In genomic region chr10:29470355-29470705, GRCh38 we compare ENCODE assay signal across 10 cellular contexts.
A peak's percentile ranks its signal among the peaks of the same experiment; 100 is the strongest.
DNase-seq lines count a peak whose midpoint lies in the region; ATAC-seq and TF ChIP-seq lines count a peak whose summit lies in the region.
"Had no signal": no experiment of that assay in that cellular context is flagged by ENCODE, and none has a peak within 500 bp of the region (broad histone marks: within the 10 kb centered on the region; RNA-seq: fewer than 3 reads in every experiment).

No MANE protein-coding gene starts in this region.

- H3K4ac ChIP-seq in mesenchymal stem cell (ENCODE audit: low read depth in 1 of 2, low read length in 2 of 2), result no peak overlapping the region

- H3K4me3 ChIP-seq in H7 (ENCODE audit: insufficient read depth, low read depth, low read length) (no peak overlapping the region), brain microvascular endothelial cell (ENCODE audit: low read depth, low read length) (no peak overlapping the region), mesenchymal stem cell (ENCODE audit: insufficient read depth in 1 of 2, low read depth in 1 of 2, low read length in 2 of 2) (no peak overlapping the region)
- H3K4me3 ChIP-seq: GM12878 had no signal

- H3K27ac ChIP-seq in brain microvascular endothelial cell (no peak overlapping the region), mesenchymal stem cell (ENCODE audit: low read length, poor library complexity, severe bottlenecking) (peak overlapping the region; percentile 95)

- H3K18ac ChIP-seq in mesenchymal stem cell (ENCODE audit: low read depth in 1 of 2, low read length in 2 of 2), result no peak overlapping the region

- no peak for ATAC-seq in HG03139 (IDR thresholded peaks at IDR 0.05; ENCODE audit: unreplicated experiment)
- ATAC-seq: GM12878 had no signal

- no peak overlapping the region for H2BK120ac ChIP-seq in mesenchymal stem cell (ENCODE audit: low read depth, low read length)

- peak overlapping the region; percentile 42 for H2AK5ac ChIP-seq in mesenchymal stem cell (ENCODE audit: low read length, severe bottlenecking)

- no peak overlapping the region for H2BK12ac ChIP-seq in mesenchymal stem cell (ENCODE audit: low read length in 2 of 2)

- no peak overlapping the region for H3K4me2 ChIP-seq in mesenchymal stem cell (ENCODE audit: low read length, poor library complexity, severe bottlenecking)

- no peaks in the 10 kb centered on the region for H3K9me3 ChIP-seq in mesenchymal stem cell (ENCODE audit: control insufficient read depth, low read length)

- H4K8ac ChIP-seq in mesenchymal stem cell (ENCODE audit: low read length), result no peak overlapping the region

- H3K4me1 ChIP-seq in mesenchymal stem cell (ENCODE audit: control insufficient read depth, insufficient read depth, low read depth, low read length), result peaks cover 36% of the 10 kb centered on the region

- H3K36me3 ChIP-seq in H7 (replicated peaks; ENCODE audit: control insufficient read depth, insufficient read depth, low read length) (no peaks in the 10 kb centered on the region; the same call in none of the 2 replicates), brain microvascular endothelial cell (replicated peaks) (peaks cover 56% of the 10 kb centered on the region), mesenchymal stem cell (ENCODE audit: control insufficient read depth in 1 of 2, insufficient read depth in 2 of 2, low read depth in 1 of 2, low read length in 2 of 2) (peaks cover 46 to 94% of the 10 kb centered on the region in 2 experiments)

- H3K9ac ChIP-seq in mesenchymal stem cell (ENCODE audit: low read length), result no peak overlapping the region

- H2AFZ ChIP-seq in mesenchymal stem cell (ENCODE audit: low read depth, low read length), result no peak overlapping the region

- DNase-seq in AG09319 (ENCODE audit: extremely low read depth, low read depth) (no peak), H7 (peak; percentile 83), brain microvascular endothelial cell (no peak), mesenchymal stem cell (no peak), AG08396 (ENCODE audit: low spot score) (no peak), putamen (ENCODE audit: low spot score) (no peak), DMS53 (lab: John Stamatoyannopoulos, UW) (no peak)
- DNase-seq: SHP77 treated with DMSO at 0.1 percent for 48 hours had no signal

- no peak overlapping the region for H2BK5ac ChIP-seq in mesenchymal stem cell (ENCODE audit: low read depth, low read length, poor library complexity, severe bottlenecking)

- in situ Hi-C loops in brain microvascular endothelial cell (cut with HindIII; ENCODE audit: low pct_ligation_motif_present, low sequenced_read_pairs), result no loop called here

- TF ChIP-seq CTCF in AG09319 (IDR thresholded peaks at IDR 0.05; ENCODE audit: low read depth, low read length), result peak; percentile 24
- TF ChIP-seq CTCF in brain microvascular endothelial cell (IDR thresholded peaks at IDR 0.05; ENCODE audit: low read depth, low read length, missing control alignments), result peak; percentile 70

- H4K91ac ChIP-seq in mesenchymal stem cell (ENCODE audit: low read length), result no peak overlapping the region

- no peak overlapping the region for H3K14ac ChIP-seq in mesenchymal stem cell (ENCODE audit: low read length in 2 of 2)

- no peaks in the 10 kb centered on the region for H3K27me3 ChIP-seq in H7 (ENCODE audit: control insufficient read depth, insufficient read depth, low read length)
- H3K27me3 ChIP-seq in brain microvascular endothelial cell (replicated peaks), result no peaks in the 10 kb centered on the region
- H3K27me3 ChIP-seq in mesenchymal stem cell (ENCODE audit: control insufficient read depth in 1 of 2, insufficient read depth in 1 of 2, low read length in 2 of 2), result no peaks in the 10 kb centered on the region

- H2BK15ac ChIP-seq in mesenchymal stem cell (ENCODE audit: low read depth, poor library complexity, severe bottlenecking), result no peak overlapping the region

- H3K79me1 ChIP-seq in mesenchymal stem cell (replicated peaks; ENCODE audit: low read length, poor library complexity, severe bottlenecking), result peaks cover 25% of the 10 kb centered on the region

- H3K23ac ChIP-seq in mesenchymal stem cell (ENCODE audit: low read length in 2 of 2), result no peak overlapping the region

- 71% methylated on average over 16 of the region's 16 CpGs for WGBS in mesenchymal stem cell
